8 cellular contexts compared by ENCODE assay signal in the genomic region with DNA sequence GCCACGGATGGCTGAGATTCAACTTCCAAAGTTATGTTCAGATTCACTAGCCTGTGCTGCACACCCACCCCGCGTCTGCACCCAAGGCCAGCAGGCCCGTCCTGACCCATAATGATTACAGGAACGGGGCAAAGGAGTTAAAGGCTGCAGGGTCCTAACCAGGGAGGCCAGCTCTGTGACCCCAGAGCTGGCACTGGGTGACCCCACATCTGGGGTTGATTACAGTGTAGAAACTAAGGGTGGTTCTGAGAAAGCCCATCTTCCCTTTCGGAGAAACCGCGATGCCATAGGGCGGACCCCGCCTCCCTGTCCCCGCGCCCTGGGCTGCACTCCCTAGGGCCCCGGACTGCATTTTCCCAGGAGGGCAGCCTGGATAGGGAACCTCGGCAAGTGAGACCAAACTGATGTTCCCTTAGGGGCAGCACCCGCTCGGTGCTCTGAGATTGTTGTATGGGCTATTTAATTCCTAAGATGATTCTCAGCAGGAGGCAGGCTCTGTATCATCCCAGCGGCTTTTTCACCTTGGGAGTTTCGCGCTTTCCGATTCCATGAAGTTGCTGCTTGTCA. TPM values are rescaled to one million over a fixed set of nuclear protein-coding genes. Genes with fewer than 3 reads are reported as not detected.
DNase-seq lines count a peak whose midpoint lies in the region; ATAC-seq lines count a peak whose summit lies in the region.

No MANE protein-coding gene starts in this region.

- no peak for DNase-seq in activated CD8-positive, alpha-beta T cell treated with anti-CD3 and anti-CD28 coated beads, Interleukin-2, amount 10 ng/mL, durations not matched to agents 7 days and 5 days
- DNase-seq in stimulated activated naive CD8-positive, alpha-beta T cell treated with anti-CD3 and anti-CD28 coated beads, Interleukin-15, Interleukin-2, amounts not matched to agents 100 U/mL and 50 U/mL, for 24 hours, result peak; percentile 6
- no peak for DNase-seq in HK-2 (ENCODE audit: unreplicated experiment)
- DNase-seq in NCI-H774 (lab: John Stamatoyannopoulos, UW), result no peak
- DNase-seq in central memory CD4-positive, alpha-beta T cell, result no peak
- DNase-seq in NOMO-1 treated with DMSO at 0.1 percent for 48 hours (lab: John Stamatoyannopoulos, UW; ENCODE audit: unreplicated experiment), result no peak

- CTCF ChIA-PET in activated CD8-positive, alpha-beta T cell treated with anti-CD3 and anti-CD28 coated beads, Interleukin-2, amount 10 ng/mL, durations not matched to agents 7 days and 5 days (lab: Charles Lee), result no interaction called here

- no peaks in the 10 kb centered on the region for H3K9me3 Mint-ChIP-seq in activated CD8-positive, alpha-beta T cell treated with anti-CD3 and anti-CD28 coated beads, Interleukin-2, amount 10 ng/mL, durations not matched to agents 7 days and 5 days (ENCODE audit: insufficient read depth)

- peaks cover 14% of the 10 kb centered on the region for H3K4me1 Mint-ChIP-seq in activated CD8-positive, alpha-beta T cell treated with anti-CD3 and anti-CD28 coated beads, Interleukin-2, amount 10 ng/mL, durations not matched to agents 7 days and 5 days (ENCODE audit: low read depth)

- peaks cover 22% of the 10 kb centered on the region for H3K27me3 Mint-ChIP-seq in activated CD8-positive, alpha-beta T cell treated with anti-CD3 and anti-CD28 coated beads, Interleukin-2, amount 10 ng/mL, durations not matched to agents 7 days and 5 days (ENCODE audit: low read depth)

- no peaks in the 10 kb centered on the region for H3K36me3 Mint-ChIP-seq in activated CD8-positive, alpha-beta T cell treated with anti-CD3 and anti-CD28 coated beads, Interleukin-2, amount 10 ng/mL, durations not matched to agents 7 days and 5 days (ENCODE audit: low read depth)

- peak overlapping the region; percentile 64 for H3K27ac Mint-ChIP-seq in activated CD8-positive, alpha-beta T cell treated with anti-CD3 and anti-CD28 coated beads, Interleukin-2, amount 10 ng/mL, durations not matched to agents 7 days and 5 days

- peak overlapping the region; percentile 72 for H3K4me3 Mint-ChIP-seq in activated CD8-positive, alpha-beta T cell treated with anti-CD3 and anti-CD28 coated beads, Interleukin-2, amount 10 ng/mL, durations not matched to agents 7 days and 5 days

- peak; percentile 2 for ATAC-seq in HG03378 (IDR thresholded peaks at IDR 0.05; ENCODE audit: unreplicated experiment)
- ATAC-seq in activated CD8-positive, alpha-beta T cell treated with anti-CD3 and anti-CD28 coated beads, Interleukin-2, amount 10 ng/mL, durations not matched to agents 7 days and 5 days, result no peak
- ATAC-seq in stimulated activated naive CD8-positive, alpha-beta T cell treated with anti-CD3 and anti-CD28 coated beads, Interleukin-15, Interleukin-2, amounts not matched to agents 100 U/mL and 50 U/mL, for 24 hours, result no peak

- H3K4me3 ChIP-seq in iPS-11a (ENCODE audit: low read depth, low read length), result peak overlapping the region; percentile 60

- POLR2A ChIA-PET in activated CD8-positive, alpha-beta T cell treated with anti-CD3 and anti-CD28 coated beads, Interleukin-2, amount 10 ng/mL, durations not matched to agents 7 days and 5 days (lab: Charles Lee), result no interaction called here

RNA-seq across cellular contexts. Expression of a gene that starts 2.2 kb away (rescaled TPM):
- total RNA-seq in activated CD8-positive, alpha-beta T cell treated with anti-CD3 and anti-CD28 coated beads, Interleukin-2, amount 10 ng/mL, durations not matched to agents 7 days and 5 days, result not detected

RNA-seq across cellular contexts. Expression of a gene that starts 28.6 kb away (rescaled TPM):
- total RNA-seq in activated CD8-positive, alpha-beta T cell treated with anti-CD3 and anti-CD28 coated beads, Interleukin-2, amount 10 ng/mL, durations not matched to agents 7 days and 5 days, result not detected
